In genomic region chr18:67513285-67513684, GRCh38 we compare ENCODE assay signal across 1 cellular context.
TF ChIP-seq lines count a peak whose summit lies in the region.

No MANE protein-coding gene starts in this region.

TF ChIP-seq in SK-N-SH, 30 proteins besides CTCF, POLR2A, EP300 and RAD21 (continued from another document):
- TF ChIP-seq PBX3 (IDR thresholded peaks at IDR 0.05) (no peak), FOXM1 (IDR thresholded peaks at IDR 0.05; ENCODE audit: low read depth) (no peak)
